10 cellular contexts compared by ENCODE assay signal in the genomic region with DNA sequence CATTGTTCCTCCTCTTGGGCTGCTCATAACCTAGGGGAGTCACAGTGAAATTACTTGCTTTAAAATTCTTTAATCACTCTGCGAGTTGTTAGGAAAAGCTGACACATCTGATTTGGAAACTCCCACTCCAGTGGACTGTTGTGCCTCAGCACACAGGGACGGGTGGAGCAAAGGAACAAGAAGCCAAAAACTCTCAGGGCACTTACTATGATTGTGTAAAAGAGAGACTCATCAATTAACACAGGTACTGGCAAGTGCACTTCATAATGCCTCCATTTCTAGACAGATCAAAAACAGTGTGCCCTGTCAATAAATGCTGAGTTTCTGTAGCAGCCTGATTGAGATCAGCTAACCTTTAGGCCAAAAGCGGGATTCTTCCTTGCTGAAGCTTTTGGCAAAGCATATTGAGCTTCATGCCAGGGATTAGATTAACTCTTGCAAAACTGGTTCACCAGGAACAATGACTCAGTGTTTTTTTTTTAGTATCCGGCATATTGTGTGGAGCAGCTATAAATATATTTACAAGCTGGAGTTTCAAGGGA. TPM values are rescaled to one million over a fixed set of nuclear protein-coding genes. Genes with fewer than 3 reads are reported as not detected.
DNase-seq lines count a peak whose midpoint lies in the region; ATAC-seq and TF ChIP-seq lines count a peak whose summit lies in the region.
"Had no signal": no experiment of that assay in that cellular context is flagged by ENCODE, and none has a peak within 500 bp of the region (broad histone marks: within the 10 kb centered on the region; RNA-seq: fewer than 3 reads in every experiment).

No MANE protein-coding gene starts in this region.

- intact Hi-C loops in right cardiac atrium (cut with DNase I), result loop anchor here in 1 of 4 donors (2.0 kb wide), 1 partner anchor 212 kb away; a partner anchor contains a TSS

- ATAC-seq in right cardiac atrium (peak; percentile 85 to 87), thoracic aorta (ENCODE audit: insufficient number of reproducible peaks, low FRiP score, low read depth) (no peak), GM18907 (IDR thresholded peaks at IDR 0.05; ENCODE audit: unreplicated experiment) (no peak), GM18867 (IDR thresholded peaks at IDR 0.05; ENCODE audit: unreplicated experiment) (no peak)
- ATAC-seq: naive thymus-derived CD4-positive, alpha-beta T cell had no signal

- H3K36me3 ChIP-seq in thoracic aorta, result no peaks in the 10 kb centered on the region

- H3K27me3 ChIP-seq in right cardiac atrium (ENCODE audit: control insufficient read depth, insufficient read depth) (no peaks in the 10 kb centered on the region), thoracic aorta (replicated peaks; ENCODE audit: insufficient read depth) (no peaks in the 10 kb centered on the region)

- H3K27ac ChIP-seq in right cardiac atrium (ENCODE audit: low read length), result peak overlapping the region; percentile 87
- H3K27ac ChIP-seq in thoracic aorta, result peak overlapping the region in 1 of 2 donors; percentile 45

- H3K4me1 ChIP-seq in right cardiac atrium (ENCODE audit: control insufficient read depth, insufficient read depth, low read length), result peaks cover 2% of the 10 kb centered on the region
- H3K4me1 ChIP-seq in thoracic aorta (ENCODE audit: control insufficient read depth in 1 of 2, low read depth in 2 of 2), result peaks cover 20 to 45% of the 10 kb centered on the region in 2 donors

- DNase-seq in HT-29 (ENCODE audit: low spot score) (peak; percentile 93), astrocyte of the cerebellum (ENCODE audit: low read depth) (peak; percentile 66), right cardiac atrium (peak in 1 of 3 donors; percentile 23), thoracic aorta (ENCODE audit: low spot score) (no peak), putamen (ENCODE audit: low spot score) (no peak)
- no peak for DNase-seq in activated CD8-positive, alpha-beta memory T cell treated with anti-CD3 and anti-CD28 coated beads for 24 hours
- DNase-seq: naive thymus-derived CD4-positive, alpha-beta T cell; NCI-H1436 had no signal

- H3K9me3 ChIP-seq in right cardiac atrium (ENCODE audit: control insufficient read depth, low read length) (no peaks in the 10 kb centered on the region), thoracic aorta (no peaks in the 10 kb centered on the region)

- H3K4me3 ChIP-seq in astrocyte of the cerebellum (ENCODE audit: low read depth, low read length) (no peak overlapping the region), right cardiac atrium (ENCODE audit: low read length) (peak overlapping the region; percentile 7), thoracic aorta (peak overlapping the region; percentile 12)

- no peak for TF ChIP-seq CTCF in astrocyte of the cerebellum (IDR thresholded peaks at IDR 0.05; ENCODE audit: low read depth, low read length, missing control alignments)
- TF ChIP-seq CTCF in thoracic aorta (IDR thresholded peaks at IDR 0.05), result no peak

- WGBS in right cardiac atrium, result 12% methylated on average over 4 of the region's 4 CpGs

- in situ Hi-C loops in astrocyte of the cerebellum (cut with HindIII; ENCODE audit: low sequenced_read_pairs), result loop anchor here (25.0 kb wide), 1 partner anchor 190 kb away; no protein-coding TSS in a partner anchor

RNA-seq across cellular contexts. Expression of a gene that starts 55.9 kb away (rescaled TPM):
- 0.26 and 0.53 TPM in 2 replicates for total RNA-seq in HT-29 (2014; rRNA removed; shearing (Covaris generic))
- total RNA-seq in right cardiac atrium (under 1 TPM in 1 of 4 donors, not detected in 3; 0.45 TPM), thoracic aorta (not detected)
- polyA plus RNA-seq in right cardiac atrium, result 0.05 TPM
- total RNA-seq: naive thymus-derived CD4-positive, alpha-beta T cell had no signal
- polyA plus RNA-seq: naive thymus-derived CD4-positive, alpha-beta T cell had no signal

Comparison
In these comparisons a context has a peak if more than half of its experiments do, and no peak if none do; other contexts are left out.
1. DNase-seq: peak in HT-29 (single experiment) and astrocyte of the cerebellum (single experiment); none in thoracic aorta (single experiment), activated CD8-positive, alpha-beta memory T cell treated with anti-CD3 and anti-CD28 coated beads for 24 hours (single experiment) and putamen (single experiment).
2. ATAC-seq: peak in right cardiac atrium (2 of 2); none in thoracic aorta (single experiment), GM18907 (single experiment) and GM18867 (single experiment).